Comparison of ENCODE assay signal across 19 cellular contexts in genomic region chr7:81462672-81463071, GRCh38.
DNase-seq lines count a peak whose midpoint lies in the region; TF ChIP-seq lines count a peak whose summit lies in the region.
"Had no signal": no experiment of that assay in that cellular context is flagged by ENCODE, and none has a peak within 500 bp of the region (broad histone marks: within the 10 kb centered on the region; RNA-seq: fewer than 3 reads in every experiment).

No MANE protein-coding gene starts in this region.

- H3K4me3 Mint-ChIP-seq in HFFc6, result no peak overlapping the region
- H3K4me3 Mint-ChIP-seq: neural progenitor cell had no signal

- no peak overlapping the region for H3K4me3 ChIP-seq in astrocyte of the spinal cord (ENCODE audit: low read depth, low read length)
- H3K4me3 ChIP-seq in fibroblast of villous mesenchyme (ENCODE audit: low read depth, low read length), result no peak overlapping the region
- H3K4me3 ChIP-seq in tibial nerve, result no peak overlapping the region
- H3K4me3 ChIP-seq: cardiac muscle cell, heart right ventricle, neural progenitor cell, right atrium auricular region had no signal

- H3K36me3 ChIP-seq in tibial nerve, result no peaks in the 10 kb centered on the region
- H3K36me3 ChIP-seq: cardiac muscle cell, heart right ventricle, neural progenitor cell, right atrium auricular region had no signal

- no peaks in the 10 kb centered on the region for H3K4me1 ChIP-seq in tibial nerve
- H3K4me1 ChIP-seq: Caco-2, heart right ventricle, neural progenitor cell, right atrium auricular region had no signal

- no peaks in the 10 kb centered on the region for H3K9me3 ChIP-seq in tibial nerve
- H3K9me3 ChIP-seq: Caco-2, heart right ventricle, right atrium auricular region had no signal

- H3K36me3 Mint-ChIP-seq in HFFc6 (ENCODE audit: low read depth), result no peaks in the 10 kb centered on the region
- H3K36me3 Mint-ChIP-seq: neural progenitor cell had no signal

- H3K4me1 Mint-ChIP-seq in HFFc6 (ENCODE audit: low read depth), result peaks cover 31% of the 10 kb centered on the region
- H3K4me1 Mint-ChIP-seq: neural progenitor cell had no signal

- no peaks in the 10 kb centered on the region; the same call in 1 of the 2 replicates for H3K27me3 Mint-ChIP-seq in HFFc6 (ENCODE audit: insufficient read depth)

- TF ChIP-seq EP300 in tibial nerve (IDR thresholded peaks at IDR 0.05), result no peak

- DNase-seq in AG08396 (ENCODE audit: low spot score) (peak; percentile 12), HFFc6 (peak; percentile 73), astrocyte of the spinal cord (ENCODE audit: low read depth, low spot score) (peak; percentile 60), fibroblast of villous mesenchyme (ENCODE audit: low read depth) (peak; percentile 68), hepatic stellate cell (ENCODE audit: low spot score) (no peak), tibial nerve (ENCODE audit: low spot score in 2 of 2) (no peak), ureter (ENCODE audit: low spot score) (no peak)
- DNase-seq in activated CD4-positive, alpha-beta T cell treated with anti-CD3 and anti-CD28 coated beads for 48 hours, result no peak
- DNase-seq: ACHN; activated naive CD4-positive, alpha-beta T cell treated with anti-CD3 and anti-CD28 coated beads, Interleukin-2, amount 50 U/mL, for 16 hours; activated T-cell treated with anti-CD3 and anti-CD28 coated beads, Interleukin-2, amount 50 U/mL, for 1 hour; Caco-2; heart right ventricle; islet precursor cell; NCI-H2029; NCI-H526 had no signal

- TF ChIP-seq CTCF in HFFc6 (IDR thresholded peaks at IDR 0.05) (no peak), astrocyte of the spinal cord (IDR thresholded peaks at IDR 0.05; ENCODE audit: low read depth, low read length) (no peak), fibroblast of villous mesenchyme (IDR thresholded peaks at IDR 0.05; ENCODE audit: insufficient read depth, low read depth, low read length) (no peak), tibial nerve (IDR thresholded peaks at IDR 0.05) (no peak)

- no peaks in the 10 kb centered on the region for H3K27me3 ChIP-seq in tibial nerve
- H3K27me3 ChIP-seq: cardiac muscle cell, heart right ventricle, neural progenitor cell, right atrium auricular region had no signal

- in situ Hi-C loops in astrocyte of the spinal cord (cut with HindIII; ENCODE audit: low sequenced_read_pairs), result no loop called here

- no peak overlapping the region for H3K27ac Mint-ChIP-seq in HFFc6
- H3K27ac Mint-ChIP-seq: neural progenitor cell had no signal

- 85% methylated on average over 1 of the region's 1 CpG for WGBS in tibial nerve, 2 donors

- H3K9me3 Mint-ChIP-seq in HFFc6, result no peaks in the 10 kb centered on the region
- H3K9me3 Mint-ChIP-seq: neural progenitor cell had no signal

- TF ChIP-seq POLR2A in tibial nerve (IDR thresholded peaks at IDR 0.05), result no peak

- H3K27ac ChIP-seq in tibial nerve, result no peak overlapping the region
- H3K27ac ChIP-seq: cardiac muscle cell, heart right ventricle, neural progenitor cell, right atrium auricular region had no signal

Comparison
In these comparisons a context has a peak if more than half of its experiments do, and no peak if none do; other contexts are left out.
1. DNase-seq: peak in AG08396 (single experiment), HFFc6 (single experiment), astrocyte of the spinal cord (single experiment) and fibroblast of villous mesenchyme (single experiment); none in hepatic stellate cell (single experiment), activated CD4-positive, alpha-beta T cell treated with anti-CD3 and anti-CD28 coated beads for 48 hours (single experiment), tibial nerve (0 of 2) and ureter (single experiment).